ENCODE assay signal across 15 cellular contexts in the genomic region with DNA sequence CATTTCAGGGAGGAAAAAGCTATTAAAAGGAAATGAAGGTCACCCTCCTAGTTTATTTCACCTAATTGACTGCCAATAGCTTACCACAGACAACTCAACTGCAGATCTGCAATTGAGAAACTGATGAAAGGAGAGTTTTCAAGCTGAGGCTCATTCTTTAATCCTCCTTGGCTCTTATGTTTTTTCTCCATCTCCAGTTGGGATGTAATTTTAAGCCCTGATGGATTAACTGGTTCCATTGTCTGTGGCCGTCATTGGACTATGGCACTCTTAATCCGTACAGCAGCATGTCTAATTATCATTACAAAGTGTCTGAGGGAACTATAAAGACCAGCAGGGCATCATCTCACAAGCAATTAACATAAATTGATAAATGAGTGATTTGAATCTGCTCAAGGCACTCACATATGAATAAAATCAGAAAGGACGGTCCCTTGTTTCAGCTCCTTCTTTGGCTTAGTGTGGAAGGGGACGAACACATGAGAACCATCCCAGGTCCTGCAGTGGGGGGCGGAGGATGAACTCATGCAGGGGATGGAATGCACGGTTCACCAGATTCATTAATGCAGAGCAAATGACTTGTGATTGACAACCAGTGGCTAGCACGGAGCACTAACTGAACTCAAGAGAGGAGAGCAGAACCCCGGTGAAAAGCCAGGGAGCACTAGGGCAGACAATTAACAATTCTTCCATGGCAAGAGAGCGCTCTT. TPM values are rescaled to one million over a fixed set of nuclear protein-coding genes. Genes with fewer than 3 reads are reported as not detected.
A peak's percentile ranks its signal among the peaks of the same experiment; 100 is the strongest.
DNase-seq lines count a peak whose midpoint lies in the region; ATAC-seq and TF ChIP-seq lines count a peak whose summit lies in the region.
"Had no signal": no experiment of that assay in that cellular context is flagged by ENCODE, and none has a peak within 500 bp of the region (broad histone marks: within the 10 kb centered on the region; RNA-seq: fewer than 3 reads in every experiment).

No MANE protein-coding gene starts in this region.

- H3K27ac Mint-ChIP-seq in immature natural killer cell (peak overlapping the region in 4 of 6 donors; percentile 2 to 77 (median 25)), type B pancreatic cell (no peak overlapping the region)
- H3K27ac Mint-ChIP-seq in activated CD8-positive, alpha-beta T cell treated with anti-CD3 and anti-CD28 coated beads, Interleukin-2, amount 10 ng/mL, durations not matched to agents 7 days and 5 days = no peak overlapping the region

- CTCF ChIA-PET in activated CD8-positive, alpha-beta T cell treated with anti-CD3 and anti-CD28 coated beads, Interleukin-2, amount 10 ng/mL, durations not matched to agents 7 days and 5 days (lab: Charles Lee) = no interaction called here

- no peaks in the 10 kb centered on the region for H3K9me3 Mint-ChIP-seq in immature natural killer cell
- H3K9me3 Mint-ChIP-seq in type B pancreatic cell = no peaks in the 10 kb centered on the region
- no peaks in the 10 kb centered on the region for H3K9me3 Mint-ChIP-seq in activated CD8-positive, alpha-beta T cell treated with anti-CD3 and anti-CD28 coated beads, Interleukin-2, amount 10 ng/mL, durations not matched to agents 7 days and 5 days (ENCODE audit: insufficient read depth)

- no peak for ATAC-seq in activated CD8-positive, alpha-beta T cell treated with anti-CD3 and anti-CD28 coated beads, Interleukin-2, amount 10 ng/mL, durations not matched to agents 7 days and 5 days

- H3K4me1 Mint-ChIP-seq in immature natural killer cell (peaks cover 32 to 83% of the 10 kb centered on the region in 2 donors), type B pancreatic cell (ENCODE audit: unreplicated experiment) (peaks cover 39% of the 10 kb centered on the region)
- H3K4me1 Mint-ChIP-seq in activated CD8-positive, alpha-beta T cell treated with anti-CD3 and anti-CD28 coated beads, Interleukin-2, amount 10 ng/mL, durations not matched to agents 7 days and 5 days (ENCODE audit: low read depth) = no peaks in the 10 kb centered on the region

- H3K36me3 Mint-ChIP-seq in immature natural killer cell (peaks cover 0 to 40% (median 16%) of the 10 kb centered on the region in 3 donors), type B pancreatic cell (peaks cover 34% of the 10 kb centered on the region)
- no peaks in the 10 kb centered on the region for H3K36me3 Mint-ChIP-seq in activated CD8-positive, alpha-beta T cell treated with anti-CD3 and anti-CD28 coated beads, Interleukin-2, amount 10 ng/mL, durations not matched to agents 7 days and 5 days (ENCODE audit: low read depth)

- H3K27me3 Mint-ChIP-seq in immature natural killer cell (ENCODE audit: low read depth in 3 of 3) (peaks cover 0 to 3% (median 0%) of the 10 kb centered on the region in 3 donors), type B pancreatic cell (no peaks in the 10 kb centered on the region)
- no peaks in the 10 kb centered on the region for H3K27me3 Mint-ChIP-seq in activated CD8-positive, alpha-beta T cell treated with anti-CD3 and anti-CD28 coated beads, Interleukin-2, amount 10 ng/mL, durations not matched to agents 7 days and 5 days (ENCODE audit: low read depth)

- no peak for TF ChIP-seq CTCF in type B pancreatic cell (conservative IDR thresholded peaks at IDR 0.05)

- POLR2A ChIA-PET in activated CD8-positive, alpha-beta T cell treated with anti-CD3 and anti-CD28 coated beads, Interleukin-2, amount 10 ng/mL, durations not matched to agents 7 days and 5 days (lab: Charles Lee) = interaction anchor here (0.6 kb wide), 1 partner anchor 117 kb away, joined by 3 read pairs; no protein-coding TSS in a partner anchor

- H3K4me3 Mint-ChIP-seq in immature natural killer cell (no peak overlapping the region), type B pancreatic cell (peak overlapping the region; percentile 41)
- H3K4me3 Mint-ChIP-seq in activated CD8-positive, alpha-beta T cell treated with anti-CD3 and anti-CD28 coated beads, Interleukin-2, amount 10 ng/mL, durations not matched to agents 7 days and 5 days = no peak overlapping the region

- DNase-seq in NCI-H146 (lab: John Stamatoyannopoulos, UW) (peak; percentile 0), NCI-H146 treated with DMSO at 0.1 percent for 48 hours (lab: John Stamatoyannopoulos, UW; ENCODE audit: unreplicated experiment) (no peak), NCI-H82 (lab: John Stamatoyannopoulos, UW) (peak; percentile 95), immature natural killer cell (no peak), type B pancreatic cell (ENCODE audit: extremely low spot score, unreplicated experiment) (no peak), RKO (ENCODE audit: low spot score) (no peak), NCI-H2107 (lab: John Stamatoyannopoulos, UW) (no peak)
- no peak for DNase-seq in activated CD8-positive, alpha-beta T cell treated with anti-CD3 and anti-CD28 coated beads, Interleukin-2, amount 10 ng/mL, durations not matched to agents 7 days and 5 days
- DNase-seq: 8988T, EL, Karpas-422, NCI-H2081, NCI-H446, Peyer's patch, SHP77 had no signal

RNA-seq across cellular contexts. Expression of gene TLE1, which starts 38.4 kb away (rescaled TPM):
- 10 to 100 TPM; 63.9 to 97.9 (median 77.0) TPM for polyA plus RNA-seq in immature natural killer cell
- total RNA-seq in type B pancreatic cell (ENCODE audit: low replicate concordance) = 40.2 and 99.6 TPM in 2 replicates
- total RNA-seq in activated CD8-positive, alpha-beta T cell treated with anti-CD3 and anti-CD28 coated beads, Interleukin-2, amount 10 ng/mL, durations not matched to agents 7 days and 5 days = under 1 TPM; 0.50 to 0.68 TPM

Comparison
In these comparisons a context has a peak if more than half of its experiments do, and no peak if none do; other contexts are left out.
1. DNase-seq: peak in NCI-H146 (single experiment) and NCI-H82 (single experiment); none in NCI-H146 treated with DMSO at 0.1 percent for 48 hours (single experiment), immature natural killer cell (0 of 3), type B pancreatic cell (single experiment), activated CD8-positive, alpha-beta T cell treated with anti-CD3 and anti-CD28 coated beads, Interleukin-2, amount 10 ng/mL, durations not matched to agents 7 days and 5 days (single experiment), RKO (single experiment) and NCI-H2107 (single experiment).
2. H3K27ac Mint-ChIP-seq: peak in immature natural killer cell (4 of 6); none in type B pancreatic cell (single experiment) and activated CD8-positive, alpha-beta T cell treated with anti-CD3 and anti-CD28 coated beads, Interleukin-2, amount 10 ng/mL, durations not matched to agents 7 days and 5 days (single experiment).
3. RNA of gene TLE1, which starts 38.4 kb away (total RNA-seq): 40.2 to 99.6 TPM in type B pancreatic cell; 0.50 to 0.68 TPM in activated CD8-positive, alpha-beta T cell treated with anti-CD3 and anti-CD28 coated beads, Interleukin-2, amount 10 ng/mL, durations not matched to agents 7 days and 5 days; every median in the first group is over 10 times any median in the second.